In genomic region chr19:16030964-16031871, GRCh38 we compare ENCODE assay signal across 18 cellular contexts. TPM values are rescaled to one million over a fixed set of nuclear protein-coding genes. Genes with fewer than 3 reads are reported as not detected.
DNase-seq lines count a peak whose midpoint lies in the region; ATAC-seq, FAIRE-seq and TF ChIP-seq lines count a peak whose summit lies in the region.
"Had no signal": no experiment of that assay in that cellular context is flagged by ENCODE, and none has a peak within 500 bp of the region (broad histone marks: within the 10 kb centered on the region; RNA-seq: fewer than 3 reads in every experiment).

No MANE protein-coding gene starts in this region.

- H3K4me2 ChIP-seq in HepG2 (ENCODE audit: low read depth, low read length), result no peak overlapping the region
- H3K4me2 ChIP-seq: GM23338 had no signal

- BruUV-seq in HepG2 (replicated peaks; lab: Mats Ljungman, UMichigan), result no TSS peak

- no peak for ATAC-seq in right lobe of liver
- ATAC-seq in HepG2, result no peak
- ATAC-seq in left lobe of liver, result no peak
- ATAC-seq in upper lobe of right lung, result no peak
- no peak for ATAC-seq in activated CD4-positive, alpha-beta T cell treated with anti-CD3 and anti-CD28 coated beads for 36 hours
- no peak for ATAC-seq in GM21528 (IDR thresholded peaks at IDR 0.05; ENCODE audit: low FRiP score, unreplicated experiment)
- ATAC-seq: GM12878, GM23338 had no signal

- no peaks in the 10 kb centered on the region for H3K36me3 Mint-ChIP-seq in activated CD4-positive, alpha-beta T cell treated with anti-CD3 and anti-CD28 coated beads for 36 hours (ENCODE audit: low read depth)

- H3K27ac ChIP-seq in right lobe of liver (no peak overlapping the region), HepG2 (ENCODE audit: extremely low read length, insufficient read depth, low read length) (no peak overlapping the region), upper lobe of right lung (no peak overlapping the region)

- H3K4me1 ChIP-seq in right lobe of liver, result no peaks in the 10 kb centered on the region
- no peaks in the 10 kb centered on the region for H3K4me1 ChIP-seq in HepG2 (ENCODE audit: insufficient read depth, low read length)
- H3K4me1 ChIP-seq in upper lobe of right lung, result no peaks in the 10 kb centered on the region
- H3K4me1 ChIP-seq: HAP-1 had no signal

- in situ Hi-C loops in HepG2 (cut with HindIII; ENCODE audit: extremely low pct_ligation_motif_present, low pct_unique_long_range_greater_than_20kb), result loop anchor here (25.0 kb wide), 1 partner anchor 356 kb away; no protein-coding TSS in a partner anchor

- TF ChIP-seq EP300 in HepG2 (IDR thresholded peaks at IDR 0.05; ENCODE audit: low read depth in 2 of 2, low read length in 2 of 2) (no peak), HepG2 (CRISPR knock-in tag; IDR thresholded peaks at IDR 0.05; ENCODE audit: borderline replicate concordance) (no peak)

- POLR2A ChIA-PET in HepG2 (lab: Yijun Ruan, JAX), result no interaction called here
- POLR2A ChIA-PET in activated CD4-positive, alpha-beta T cell treated with anti-CD3 and anti-CD28 coated beads for 36 hours (lab: Charles Lee), result no interaction called here

- H3K27ac Mint-ChIP-seq in activated CD4-positive, alpha-beta T cell treated with anti-CD3 and anti-CD28 coated beads for 36 hours, result no peak overlapping the region
- H3K27ac Mint-ChIP-seq: B cell; CD4-positive, alpha-beta T cell; GM23338 had no signal

- no peaks in the 10 kb centered on the region for H3K36me3 ChIP-seq in right lobe of liver
- no peaks in the 10 kb centered on the region for H3K36me3 ChIP-seq in HepG2 (replicated peaks in 1 of 2; ENCODE audit: control insufficient read depth in 1 of 2, insufficient read depth in 2 of 2, low read length in 2 of 2)
- no peaks in the 10 kb centered on the region for H3K36me3 ChIP-seq in upper lobe of right lung
- H3K36me3 ChIP-seq: HAP-1 had no signal

- no peaks in the 10 kb centered on the region for H3K27me3 Mint-ChIP-seq in activated CD4-positive, alpha-beta T cell treated with anti-CD3 and anti-CD28 coated beads for 36 hours
- H3K27me3 Mint-ChIP-seq: B cell; CD4-positive, alpha-beta T cell had no signal

- no peak for TF ChIP-seq RAD21 in HepG2 (CRISPR knock-in tag; IDR thresholded peaks at IDR 0.05)

- H3K4me3 ChIP-seq in right lobe of liver (no peak overlapping the region), HepG2 (replicated peaks in 1 of 3; ENCODE audit: insufficient read depth in 1 of 3, low read depth in 2 of 3, low read length in 3 of 3) (no peak overlapping the region), upper lobe of right lung (no peak overlapping the region)
- H3K4me3 ChIP-seq: GM12878, GM23338, HAP-1 had no signal

- peaks cover 10% of the 10 kb centered on the region for H3K4me1 Mint-ChIP-seq in activated CD4-positive, alpha-beta T cell treated with anti-CD3 and anti-CD28 coated beads for 36 hours
- H3K4me1 Mint-ChIP-seq: B cell, GM23338 had no signal

- no peaks in the 10 kb centered on the region for H3K9me3 ChIP-seq in right lobe of liver
- no peaks in the 10 kb centered on the region for H3K9me3 ChIP-seq in HepG2 (ENCODE audit: low read length)
- no peaks in the 10 kb centered on the region for H3K9me3 ChIP-seq in upper lobe of right lung
- H3K9me3 ChIP-seq: HAP-1 had no signal

- no peak for FAIRE-seq in HepG2 (lab: Jason Lieb, UNC)
- FAIRE-seq: A204.1, GM12878, GM18507 had no signal

- CTCF ChIA-PET in HepG2 (lab: Yijun Ruan, JAX; ENCODE audit: low intra/inter-chr PET ratio, low total read pairs), result no interaction called here
- CTCF ChIA-PET in activated CD4-positive, alpha-beta T cell treated with anti-CD3 and anti-CD28 coated beads for 36 hours (lab: Charles Lee), result interaction anchor here (0.6 to 1.0 kb wide), 3 partner anchors 9 to 404 kb away, joined by 3 to 5 read pairs (median 3); partner anchors contain the start of gene FAM32A

- TF ChIP-seq POLR2A in right lobe of liver (IDR thresholded peaks at IDR 0.05), result no peak
- no peak for TF ChIP-seq POLR2A in HepG2 (IDR thresholded peaks at IDR 0.05; ENCODE audit: insufficient read depth in 1 of 2, low read depth in 2 of 2, low read length in 2 of 2)

- no peak overlapping the region for H3K9ac ChIP-seq in HepG2 (ENCODE audit: insufficient read depth, low read depth, low read length)

- H3K4me3 Mint-ChIP-seq in activated CD4-positive, alpha-beta T cell treated with anti-CD3 and anti-CD28 coated beads for 36 hours, result no peak overlapping the region
- H3K4me3 Mint-ChIP-seq: B cell; CD4-positive, alpha-beta T cell; GM23338 had no signal

- intact Hi-C loops in right lobe of liver (cut with DNase I) (loop anchor here in 1 of 2 donors (10.0 kb wide), 1 partner anchor 144 kb away; the partner anchor contains the start of gene CIB3), HepG2 (cut with micrococcal nuclease; ENCODE audit: unreplicated experiment) (no loop called here), posterior vena cava (cut with DNase I) (no loop called here), upper lobe of right lung (cut with DNase I) (no loop called here)
- intact Hi-C loops in activated CD4-positive, alpha-beta T cell treated with anti-CD3 and anti-CD28 coated beads for 36 hours (cut with DNase I, micrococcal nuclease), result no loop called here

- 80% methylated on average over 6 of the region's 13 CpGs for WGBS in right lobe of liver (ENCODE audit: insufficient coverage, low coverage, low lambda C conversion rate, missing lambda C conversion rate)
- 29% methylated on average over 9 of the region's 13 CpGs for WGBS in HepG2 (ENCODE audit: low lambda C conversion rate)

- H3K27me3 ChIP-seq in right lobe of liver (no peaks in the 10 kb centered on the region), HepG2 (ENCODE audit: control insufficient read depth in 1 of 2, insufficient read depth in 2 of 2, low read length in 2 of 2) (peaks cover 4 to 10% of the 10 kb centered on the region in 2 experiments; a peak in 3 of 5 replicates), upper lobe of right lung (no peaks in the 10 kb centered on the region)

- H4K20me1 ChIP-seq in HepG2 (ENCODE audit: insufficient read depth, low read length), result no peaks in the 10 kb centered on the region

- H3K9me3 Mint-ChIP-seq in activated CD4-positive, alpha-beta T cell treated with anti-CD3 and anti-CD28 coated beads for 36 hours (ENCODE audit: low read depth), result no peaks in the 10 kb centered on the region
- H3K9me3 Mint-ChIP-seq: CD4-positive, alpha-beta T cell had no signal

- DNase-seq in right lobe of liver, result peak in 2 of 3 donors; percentile 27 to 40
- no peak for DNase-seq in HepG2 (ENCODE audit: low spot score)
- DNase-seq in left lobe of liver (ENCODE audit: low spot score), result peak; percentile 37
- peak; percentile 58 for DNase-seq in posterior vena cava (ENCODE audit: low spot score)
- peak; percentile 36 for DNase-seq in upper lobe of right lung
- no peak for DNase-seq in activated CD4-positive, alpha-beta T cell treated with anti-CD3 and anti-CD28 coated beads for 36 hours
- DNase-seq in activated CD4-positive, alpha-beta T cell treated with anti-CD3 and anti-CD28 coated beads for 4 hours, result no peak
- DNase-seq: C1 segment of cervical spinal cord, Calu3, DMS79 had no signal

- no peaks in the 10 kb centered on the region for H3K79me2 ChIP-seq in HepG2 (ENCODE audit: insufficient read depth, low read length)

- H2AFZ ChIP-seq in HepG2 (ENCODE audit: low read length), result no peak overlapping the region
- H2AFZ ChIP-seq: GM23338 had no signal

- no peak for TF ChIP-seq CTCF in right lobe of liver (IDR thresholded peaks at IDR 0.05)
- TF ChIP-seq CTCF in HepG2 (CRISPR knock-in tag; IDR thresholded peaks at IDR 0.05), result no peak
- no peak for TF ChIP-seq CTCF in upper lobe of right lung (IDR thresholded peaks at IDR 0.05)

TF ChIP-seq in HepG2, 621 proteins besides CTCF, POLR2A, EP300 and RAD21 (continues in another document):
- no peak for TF ChIP-seq ZNF780A (CRISPR knock-in tag; IDR thresholded peaks at IDR 0.05)
- no peak for TF ChIP-seq ZNF441 (CRISPR knock-in tag; IDR thresholded peaks at IDR 0.05; ENCODE audit: borderline replicate concordance)
- no peak for TF ChIP-seq FIP1L1 (IDR thresholded peaks at IDR 0.05; ENCODE audit: borderline replicate concordance, insufficient read depth, low read depth, low read length)
- no peak for TF ChIP-seq KAT2B (IDR thresholded peaks at IDR 0.05; ENCODE audit: borderline replicate concordance, low read depth, low read length)
- TF ChIP-seq ZNF44 (CRISPR knock-in tag; IDR thresholded peaks at IDR 0.05), result no peak

RNA-seq across cellular contexts. Expression of gene TPM4, which starts 45.1 kb away (rescaled TPM):
- total RNA-seq in right lobe of liver (10 to 100 TPM; 13.7 to 90.2 (median 45.6) TPM), HepG2 (2016; rRNA removed; fragmentation: Illumina TruSeq; extraction: Trizol) (180 and 226 TPM in 2 replicates), left lobe of liver (21.0 TPM), posterior vena cava (1,000 to 10,000 TPM; 1,050 to 1,475 TPM), upper lobe of right lung (386 TPM)
- total RNA-seq in HepG2 (2016; cell fraction: cytosol; rRNA removed; fragmentation: Illumina TruSeq; extraction: Trizol; ENCODE audit: low read depth), result 81.5 and 84.8 TPM in 2 replicates
- total RNA-seq in HepG2 (2016; cell fraction: insoluble cytoplasmic fraction; rRNA removed; fragmentation: Illumina TruSeq; extraction: Trizol), result 186 and 214 TPM in 2 replicates
- total RNA-seq in HepG2 (2016; cell fraction: membrane; rRNA removed; fragmentation: Illumina TruSeq; extraction: Trizol), result 194 and 200 TPM in 2 replicates
- total RNA-seq in HepG2 (2016; cell fraction: nucleus; rRNA removed; fragmentation: Illumina TruSeq; extraction: Trizol), result 74.9 and 75.0 TPM in 2 replicates
- 142 and 188 TPM in 2 replicates for polyA plus RNA-seq in HepG2 (2011; rRNA removed)
- 121 and 146 TPM in 2 replicates for polyA plus RNA-seq in HepG2 (2011; cell fraction: cytosol; rRNA removed)
- 57.4 and 58.9 TPM in 2 replicates for polyA plus RNA-seq in HepG2 (2011; cell fraction: nucleus; rRNA removed)
- polyA plus RNA-seq in HepG2 (2012), result 139 and 145 TPM in 2 replicates
- polyA plus RNA-seq in HepG2 (2016; cell fraction: cytosol; fragmentation: Illumina TruSeq; extraction: Trizol; ENCODE audit: low read depth), result 109 and 119 TPM in 2 replicates
- 311 and 323 TPM in 2 replicates for polyA plus RNA-seq in HepG2 (2016; cell fraction: insoluble cytoplasmic fraction; fragmentation: Illumina TruSeq; extraction: Trizol; ENCODE audit: low read depth)
- polyA plus RNA-seq in HepG2 (2016; cell fraction: membrane; fragmentation: Illumina TruSeq; extraction: Trizol; ENCODE audit: low read depth), result 206 and 209 TPM in 2 replicates
- 143 and 149 TPM in 2 replicates for polyA plus RNA-seq in HepG2 (2016; cell fraction: nucleus; fragmentation: Illumina TruSeq; extraction: Trizol; ENCODE audit: insufficient read depth, low read depth)
- 72.8 and 124 TPM in 2 replicates for polyA minus RNA-seq in HepG2 (2011; rRNA and poly(A)+ RNA removed; ENCODE audit: low replicate concordance)
- polyA minus RNA-seq in HepG2 (2011; cell fraction: cytosol; rRNA and poly(A)+ RNA removed), result 91.4 and 93.5 TPM in 2 replicates
- 76.0 and 77.5 TPM in 2 replicates for polyA minus RNA-seq in HepG2 (2011; cell fraction: nucleus; rRNA and poly(A)+ RNA removed)
- 100 to 1,000 TPM; 362 to 416 TPM for total RNA-seq in activated CD4-positive, alpha-beta T cell treated with anti-CD3 and anti-CD28 coated beads for 36 hours

Comparison
In these comparisons a context has a peak if more than half of its experiments do, and no peak if none do; other contexts are left out.
1. DNase-seq: peak in right lobe of liver (2 of 3), left lobe of liver (single experiment), posterior vena cava (single experiment) and upper lobe of right lung (single experiment); none in HepG2 (single experiment), activated CD4-positive, alpha-beta T cell treated with anti-CD3 and anti-CD28 coated beads for 36 hours (single experiment) and activated CD4-positive, alpha-beta T cell treated with anti-CD3 and anti-CD28 coated beads for 4 hours (0 of 2).